8 cellular contexts compared by ENCODE assay signal in the genomic region with DNA sequence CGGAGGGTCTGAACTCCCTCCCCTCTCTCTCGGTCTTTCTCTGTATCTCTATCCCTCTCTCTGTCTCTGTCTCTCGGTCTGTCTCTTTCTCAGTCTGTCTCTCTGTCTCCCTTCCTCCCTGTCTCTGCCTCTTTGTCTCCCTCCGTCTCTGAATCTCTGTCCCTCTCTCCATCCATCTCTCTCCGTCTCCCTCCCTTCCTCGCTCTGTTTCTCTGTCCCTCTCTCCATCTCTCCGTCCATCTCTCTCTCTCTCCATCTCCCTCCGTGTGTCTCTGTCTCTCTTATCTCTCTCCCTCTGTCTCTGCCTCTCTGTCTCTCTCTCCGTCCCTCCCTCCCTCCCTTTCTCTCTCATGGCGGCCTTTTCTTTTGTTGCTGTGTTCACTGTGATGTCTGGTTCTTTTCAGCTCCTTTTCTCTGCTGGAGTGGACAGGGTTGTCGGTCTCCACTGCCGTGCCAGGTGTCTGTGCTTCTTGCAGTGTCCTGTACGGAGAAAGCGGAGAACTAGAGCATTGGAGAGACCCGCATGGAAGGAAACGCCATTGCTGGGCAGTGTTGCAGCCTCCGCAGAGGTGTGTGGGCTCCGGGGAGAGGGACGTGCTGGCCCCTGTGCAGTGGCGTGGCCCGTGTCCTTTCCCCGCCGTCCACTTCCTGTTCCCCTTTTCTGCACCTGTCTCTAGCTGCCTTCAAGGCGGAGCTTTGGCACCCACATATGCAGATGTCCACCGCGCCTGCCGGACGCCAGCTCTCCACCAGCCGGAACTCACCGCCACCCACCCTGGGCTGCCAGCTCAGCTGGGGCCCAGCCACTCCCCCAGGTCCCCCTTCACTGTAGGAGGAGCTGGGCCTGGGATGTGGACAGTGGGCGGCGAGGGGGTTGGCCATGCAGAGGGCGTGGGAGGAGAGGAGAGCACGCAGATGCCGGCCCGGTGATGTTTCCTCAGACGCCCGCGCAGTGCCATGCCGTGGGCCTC.
DNase-seq lines count a peak whose midpoint lies in the region; ATAC-seq and TF ChIP-seq lines count a peak whose summit lies in the region.

No MANE protein-coding gene starts in this region.

- peak; percentile 65 for DNase-seq in CD1c-positive myeloid dendritic cell (ENCODE audit: extremely low spot score)
- peak in 1 of 3 donors; percentile 7 for DNase-seq in T-helper 17 cell
- DNase-seq in mesothelial cell of epicardium (ENCODE audit: low spot score in 2 of 2, unreplicated experiment in 2 of 2) = peak in 1 of 2 experiments; percentile 14
- no peak for DNase-seq in mucosa of gallbladder (ENCODE audit: low spot score)
- DNase-seq in superior temporal gyrus (ENCODE audit: extremely low spot score) = no peak
- DNase-seq in cortex of kidney (lab: John Stamatoyannopoulos, UW) = no peak
- DNase-seq in D341Med (ENCODE audit: low spot score) = no peak

- H3K9me3 ChIP-seq in T-helper 17 cell (ENCODE audit: control insufficient read depth, low read length, poor library complexity, severe bottlenecking) = no peaks in the 10 kb centered on the region

- TF ChIP-seq CTCF in mesothelial cell of epicardium (IDR thresholded peaks at IDR 0.05; ENCODE audit: unreplicated experiment) = no peak

- H3K27me3 Mint-ChIP-seq in T-helper 17 cell = no peaks in the 10 kb centered on the region
- H3K27me3 Mint-ChIP-seq in mesothelial cell of epicardium (ENCODE audit: low read depth) = peaks cover 6% of the 10 kb centered on the region

- H3K36me3 Mint-ChIP-seq in T-helper 17 cell (ENCODE audit: low read depth) = peaks cover 4% of the 10 kb centered on the region
- H3K36me3 Mint-ChIP-seq in mesothelial cell of epicardium = no peaks in the 10 kb centered on the region

- H3K4me1 Mint-ChIP-seq in T-helper 17 cell (peaks cover 25% of the 10 kb centered on the region), mesothelial cell of epicardium (peaks cover 30% of the 10 kb centered on the region)

- H3K9me3 Mint-ChIP-seq in mesothelial cell of epicardium = no peaks in the 10 kb centered on the region

- ATAC-seq in GM19452 (IDR thresholded peaks at IDR 0.05; ENCODE audit: unreplicated experiment) = peak; percentile 45
- ATAC-seq in T-helper 17 cell = peak; percentile 12

- peak overlapping the region; percentile 24 for H3K27ac Mint-ChIP-seq in T-helper 17 cell
- H3K27ac Mint-ChIP-seq in mesothelial cell of epicardium = peak overlapping the region; percentile 90

- H3K4me3 Mint-ChIP-seq in T-helper 17 cell (peak overlapping the region; percentile 82), mesothelial cell of epicardium (no peak overlapping the region)
